In genomic region chr6:64777941-64778785, GRCh38 we compare ENCODE assay signal across 17 cellular contexts.
DNase-seq lines count a peak whose midpoint lies in the region; FAIRE-seq and TF ChIP-seq lines count a peak whose summit lies in the region.
"Had no signal": no experiment of that assay in that cellular context is flagged by ENCODE, and none has a peak within 500 bp of the region (broad histone marks: within the 10 kb centered on the region; RNA-seq: fewer than 3 reads in every experiment).

No MANE protein-coding gene starts in this region.

- DNase-seq in D721Med (ENCODE audit: insufficient read length, low spot score) (no peak), MG63 (peak; percentile 29), choroid plexus epithelial cell (ENCODE audit: low read depth) (peak; percentile 86), iris pigment epithelial cell (ENCODE audit: low read depth) (peak; percentile 89), stomach (no peak), NCI-H187 treated with DMSO at 0.1 percent for 48 hours (lab: John Stamatoyannopoulos, UW) (no peak)
- DNase-seq in stimulated activated CD4-positive, alpha-beta T cell treated with anti-CD3 and anti-CD28 coated beads, Interleukin-4, amount 100 ng/mL, for 4 hours = no peak
- DNase-seq: COR-L47, DMS153, EL, H7, NCI-H1105 treated with DMSO at 0.1 percent for 48 hours, NCI-H187, NCI-H2227 treated with DMSO at 0.1 percent for 48 hours, NCI-H526 treated with DMSO at 0.1 percent for 48 hours, SIG-M5 had no signal

- TF ChIP-seq EP300 in stomach (IDR thresholded peaks at IDR 0.05) = no peak

- no peaks in the 10 kb centered on the region; the same call in 1 of the 2 replicates for H3K9me3 ChIP-seq in MG63
- H3K9me3 ChIP-seq in stomach = peaks cover 0 to 5% (median 0%) of the 10 kb centered on the region in 4 donors

- no peak overlapping the region for H3K27ac ChIP-seq in stomach
- H3K27ac ChIP-seq: C4-2B had no signal

- H3K36me3 ChIP-seq in MG63 = no peaks in the 10 kb centered on the region
- H3K36me3 ChIP-seq in stomach = no peaks in the 10 kb centered on the region

- intact Hi-C loops in stomach (cut with DNase I; ENCODE audit: low total_unique reads) = no loop called here

- TF ChIP-seq CTCF in D721Med (IDR thresholded peaks at IDR 0.05; ENCODE audit: insufficient read depth, missing control alignments) = no peak
- TF ChIP-seq CTCF in choroid plexus epithelial cell (conservative IDR thresholded peaks at IDR 0.05; ENCODE audit: low read depth, low read length) = no peak
- no peak for TF ChIP-seq CTCF in stomach (IDR thresholded peaks at IDR 0.05)

- TF ChIP-seq POLR2A in stomach (IDR thresholded peaks at IDR 0.05) = no peak

- 40 to 60% (median 52%) methylated on average over 3 of the region's 3 CpGs for WGBS in stomach, 5 donors

- H3K4me1 ChIP-seq in stomach = no peaks in the 10 kb centered on the region

- H3K27me3 ChIP-seq in MG63 (no peaks in the 10 kb centered on the region), stomach (no peaks in the 10 kb centered on the region)

- H3K4me3 ChIP-seq in MG63 (no peak overlapping the region), choroid plexus epithelial cell (ENCODE audit: low read depth, low read length) (no peak overlapping the region), stomach (no peak overlapping the region)

- FAIRE-seq in D721Med (lab: Jason Lieb, UNC) = peak; percentile 74

Comparison
In these comparisons a context has a peak if more than half of its experiments do, and no peak if none do; other contexts are left out.
1. DNase-seq: peak in MG63 (single experiment), choroid plexus epithelial cell (single experiment) and iris pigment epithelial cell (single experiment); none in D721Med (single experiment), stomach (single experiment), NCI-H187 treated with DMSO at 0.1 percent for 48 hours (single experiment) and stimulated activated CD4-positive, alpha-beta T cell treated with anti-CD3 and anti-CD28 coated beads, Interleukin-4, amount 100 ng/mL, for 4 hours (0 of 2).